In genomic region chr15:88904808-88905327, GRCh38 we compare ENCODE assay signal across 1 cellular context.
TF ChIP-seq lines count a peak whose summit lies in the region.

No MANE protein-coding gene starts in this region.

TF ChIP-seq in GM23338, 12 proteins besides CTCF, POLR2A, EP300 and RAD21 (continued from another document):
- TF ChIP-seq REST (IDR thresholded peaks at IDR 0.05; ENCODE audit: unreplicated experiment), result no peak
- no peak for TF ChIP-seq NANOG (IDR thresholded peaks at IDR 0.05; ENCODE audit: borderline replicate concordance)
- no peak for TF ChIP-seq ZNF331 (CRISPR knock-in tag; IDR thresholded peaks at IDR 0.05; ENCODE audit: low read depth)
- TF ChIP-seq POLR2AphosphoS5 (IDR thresholded peaks at IDR 0.05; ENCODE audit: low read depth), result no peak
- TF ChIP-seq ZNF462 (CRISPR knock-in tag; IDR thresholded peaks at IDR 0.05), result no peak
- TF ChIP-seq STAT1 (IDR thresholded peaks at IDR 0.05; ENCODE audit: unreplicated experiment), result no peak
